In genomic region chr20:54044156-54044555, GRCh38 we compare ENCODE assay signal across 12 cellular contexts. TPM values are rescaled to one million over a fixed set of nuclear protein-coding genes. Genes with fewer than 3 reads are reported as not detected.
DNase-seq lines count a peak whose midpoint lies in the region; ATAC-seq and TF ChIP-seq lines count a peak whose summit lies in the region.
"Had no signal": no experiment of that assay in that cellular context is flagged by ENCODE, and none has a peak within 500 bp of the region (broad histone marks: within the 10 kb centered on the region; RNA-seq: fewer than 3 reads in every experiment).

No MANE protein-coding gene starts in this region.

- peaks cover 34% of the 10 kb centered on the region for H3K4me1 Mint-ChIP-seq in activated T-cell treated with anti-CD3 and anti-CD28 coated beads, Interleukin-2, amount 50 U/mL, for 72 hours (ENCODE audit: low read depth)

- peak; percentile 25 to 42 for DNase-seq in activated T-cell treated with anti-CD3 and anti-CD28 coated beads, Interleukin-2, amount 50 U/mL, for 72 hours
- DNase-seq in activated T-cell treated with anti-CD3 and anti-CD28 coated beads, Interleukin-2, amount 50 U/mL, for 1 hour: no peak
- DNase-seq in mammary epithelial cell (peak; percentile 62), stromal cell of bone marrow (ENCODE audit: low read depth) (peak; percentile 81), KBM-7 (no peak), NCI-H146 (lab: John Stamatoyannopoulos, UW) (no peak), NCI-H524 (lab: John Stamatoyannopoulos, UW) (no peak)
- DNase-seq: activated naive CD8-positive, alpha-beta T cell treated with anti-CD3 and anti-CD28 coated beads, Interleukin-2, amount 10 ng/mL, durations not matched to agents 7 days and 5 days; CD4-positive, alpha-beta T cell; left cardiac atrium; NCI-H82 had no signal

- peak overlapping the region; percentile 75 for H3K27ac Mint-ChIP-seq in activated T-cell treated with anti-CD3 and anti-CD28 coated beads, Interleukin-2, amount 50 U/mL, for 72 hours
- H3K27ac Mint-ChIP-seq: activated naive CD8-positive, alpha-beta T cell treated with anti-CD3 and anti-CD28 coated beads, Interleukin-2, amount 10 ng/mL, durations not matched to agents 7 days and 5 days; CD4-positive, alpha-beta T cell had no signal

- H3K4me3 Mint-ChIP-seq in activated T-cell treated with anti-CD3 and anti-CD28 coated beads, Interleukin-2, amount 50 U/mL, for 72 hours: peak overlapping the region; percentile 77 to 78
- H3K4me3 Mint-ChIP-seq: activated naive CD8-positive, alpha-beta T cell treated with anti-CD3 and anti-CD28 coated beads, Interleukin-2, amount 10 ng/mL, durations not matched to agents 7 days and 5 days; CD4-positive, alpha-beta T cell had no signal

- H2AFZ ChIP-seq in mammary epithelial cell (ENCODE audit: low read depth, low read length): no peak overlapping the region

- H3K4me2 ChIP-seq in mammary epithelial cell (ENCODE audit: insufficient read depth, low read depth, low read length): no peak overlapping the region

- H3K4me1 ChIP-seq in mammary epithelial cell (ENCODE audit: insufficient read depth, low read length): no peaks in the 10 kb centered on the region

- H3K27ac ChIP-seq in mammary epithelial cell (ENCODE audit: insufficient read depth, low read depth, low read length): no peak overlapping the region

- peak; percentile 92 for ATAC-seq in activated T-cell treated with anti-CD3 and anti-CD28 coated beads, Interleukin-2, amount 50 U/mL, for 72 hours (replicated peaks in 1 of 2)
- ATAC-seq in HG03565 (IDR thresholded peaks at IDR 0.05; ENCODE audit: unreplicated experiment): peak; percentile 70

- H3K9ac ChIP-seq in mammary epithelial cell (ENCODE audit: insufficient read depth, low read length): no peak overlapping the region

- H3K36me3 ChIP-seq in mammary epithelial cell (ENCODE audit: insufficient read depth, low read length): no peaks in the 10 kb centered on the region

- in situ Hi-C loops in mammary epithelial cell (cut with MboI; ENCODE audit: low sequenced_read_pairs in 2 of 2) (no loop called here), KBM-7 (cut with MboI; ENCODE audit: low pct_unique_long_range_greater_than_20kb, low sequenced_read_pairs) (no loop called here)

- no peak overlapping the region for H3K4me3 ChIP-seq in mammary epithelial cell (replicated peaks in 1 of 3; ENCODE audit: insufficient read depth in 1 of 3, low read depth in 2 of 3, low read length in 3 of 3)

- TF ChIP-seq CTCF in mammary epithelial cell (conservative IDR thresholded peaks at IDR 0.05 in 1 of 2, IDR thresholded peaks at IDR 0.05 in 1 of 2; ENCODE audit: extremely low read depth in 1 of 2, insufficient read depth in 1 of 2, low read depth in 1 of 2, low read length in 2 of 2): no peak

- CTCF ChIA-PET in mammary epithelial cell (lab: Charles Lee; ENCODE audit: low non-redundant PET): no interaction called here

- H3K9me3 ChIP-seq in mammary epithelial cell (replicated peaks; ENCODE audit: insufficient read depth, low read length): no peaks in the 10 kb centered on the region

- peaks cover 0 to 3% of the 10 kb centered on the region in 2 donors for H3K36me3 Mint-ChIP-seq in activated T-cell treated with anti-CD3 and anti-CD28 coated beads, Interleukin-2, amount 50 U/mL, for 72 hours (ENCODE audit: insufficient read depth in 2 of 2)

- intact Hi-C loops in mammary epithelial cell (cut with micrococcal nuclease): no loop called here

- H3K79me2 ChIP-seq in mammary epithelial cell (ENCODE audit: insufficient read depth, low read length): no peaks in the 10 kb centered on the region

- H3K27me3 Mint-ChIP-seq in activated T-cell treated with anti-CD3 and anti-CD28 coated beads, Interleukin-2, amount 50 U/mL, for 72 hours (ENCODE audit: low read depth): no peaks in the 10 kb centered on the region
- H3K27me3 Mint-ChIP-seq: activated naive CD8-positive, alpha-beta T cell treated with anti-CD3 and anti-CD28 coated beads, Interleukin-2, amount 10 ng/mL, durations not matched to agents 7 days and 5 days had no signal

- dilution Hi-C loops in mammary epithelial cell (cut with HindIII; ENCODE audit: low sequenced_read_pairs): no loop called here

- no peaks in the 10 kb centered on the region for H3K9me3 Mint-ChIP-seq in activated T-cell treated with anti-CD3 and anti-CD28 coated beads, Interleukin-2, amount 50 U/mL, for 72 hours

- no TSS peak for BruUV-seq in mammary epithelial cell (replicated peaks; lab: Mats Ljungman, UMichigan)

- H3K27me3 ChIP-seq in mammary epithelial cell (ENCODE audit: insufficient read depth, low read length): no peaks in the 10 kb centered on the region

- H4K20me1 ChIP-seq in mammary epithelial cell (ENCODE audit: insufficient read depth, low read length): no peaks in the 10 kb centered on the region

RNA-seq across cellular contexts. Expression of gene BCAS1, which starts 26.2 kb away (rescaled TPM):
- total RNA-seq in activated T-cell treated with anti-CD3 and anti-CD28 coated beads, Interleukin-2, amount 50 U/mL, for 72 hours: not detected
- not detected for total RNA-seq in mammary epithelial cell
- not detected for polyA plus RNA-seq in mammary epithelial cell
- not detected for polyA minus RNA-seq in mammary epithelial cell
- total RNA-seq: left cardiac atrium had no signal

Comparison
In these comparisons a context has a peak if more than half of its experiments do, and no peak if none do; other contexts are left out.
1. DNase-seq: peak in activated T-cell treated with anti-CD3 and anti-CD28 coated beads, Interleukin-2, amount 50 U/mL, for 72 hours (2 of 2), mammary epithelial cell (single experiment) and stromal cell of bone marrow (single experiment); none in activated T-cell treated with anti-CD3 and anti-CD28 coated beads, Interleukin-2, amount 50 U/mL, for 1 hour (single experiment), KBM-7 (single experiment), NCI-H146 (single experiment) and NCI-H524 (0 of 2).